In genomic region chr1:18716785-18717678, GRCh38 we compare ENCODE assay signal across 2 cellular contexts.
TF ChIP-seq lines count a peak whose summit lies in the region.

No MANE protein-coding gene starts in this region.

TF ChIP-seq in SK-N-SH treated with all-trans-retinoic acid at 6 μM for 48 hours, 23 proteins besides CTCF, POLR2A, EP300 and RAD21:
- TF ChIP-seq, protein P1, sequence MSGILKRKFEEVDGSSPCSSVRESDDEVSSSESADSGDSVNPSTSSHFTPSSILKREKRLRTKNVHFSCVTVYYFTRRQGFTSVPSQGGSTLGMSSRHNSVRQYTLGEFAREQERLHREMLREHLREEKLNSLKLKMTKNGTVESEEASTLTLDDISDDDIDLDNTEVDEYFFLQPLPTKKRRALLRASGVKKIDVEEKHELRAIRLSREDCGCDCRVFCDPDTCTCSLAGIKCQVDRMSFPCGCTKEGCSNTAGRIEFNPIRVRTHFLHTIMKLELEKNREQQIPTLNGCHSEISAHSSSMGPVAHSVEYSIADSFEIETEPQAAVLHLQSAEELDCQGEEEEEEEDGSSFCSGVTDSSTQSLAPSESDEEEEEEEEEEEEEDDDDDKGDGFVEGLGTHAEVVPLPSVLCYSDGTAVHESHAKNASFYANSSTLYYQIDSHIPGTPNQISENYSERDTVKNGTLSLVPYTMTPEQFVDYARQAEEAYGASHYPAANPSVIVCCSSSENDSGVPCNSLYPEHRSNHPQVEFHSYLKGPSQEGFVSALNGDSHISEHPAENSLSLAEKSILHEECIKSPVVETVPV (CRISPR knock-in tag; IDR thresholded peaks at IDR 0.05), result no peak
- TF ChIP-seq ESRRG (CRISPR knock-in tag; IDR thresholded peaks at IDR 0.05) (no peak), OSR1 (CRISPR knock-in tag; IDR thresholded peaks at IDR 0.05) (no peak), TCF4 (CRISPR knock-in tag; IDR thresholded peaks at IDR 0.05; ENCODE audit: borderline replicate concordance) (no peak), ISL1 (CRISPR knock-in tag; IDR thresholded peaks at IDR 0.05) (no peak), TOX (CRISPR knock-in tag; IDR thresholded peaks at IDR 0.05; ENCODE audit: borderline replicate concordance) (no peak), SNAI2 (CRISPR knock-in tag; IDR thresholded peaks at IDR 0.05) (no peak)
- TF ChIP-seq, protein P2, sequence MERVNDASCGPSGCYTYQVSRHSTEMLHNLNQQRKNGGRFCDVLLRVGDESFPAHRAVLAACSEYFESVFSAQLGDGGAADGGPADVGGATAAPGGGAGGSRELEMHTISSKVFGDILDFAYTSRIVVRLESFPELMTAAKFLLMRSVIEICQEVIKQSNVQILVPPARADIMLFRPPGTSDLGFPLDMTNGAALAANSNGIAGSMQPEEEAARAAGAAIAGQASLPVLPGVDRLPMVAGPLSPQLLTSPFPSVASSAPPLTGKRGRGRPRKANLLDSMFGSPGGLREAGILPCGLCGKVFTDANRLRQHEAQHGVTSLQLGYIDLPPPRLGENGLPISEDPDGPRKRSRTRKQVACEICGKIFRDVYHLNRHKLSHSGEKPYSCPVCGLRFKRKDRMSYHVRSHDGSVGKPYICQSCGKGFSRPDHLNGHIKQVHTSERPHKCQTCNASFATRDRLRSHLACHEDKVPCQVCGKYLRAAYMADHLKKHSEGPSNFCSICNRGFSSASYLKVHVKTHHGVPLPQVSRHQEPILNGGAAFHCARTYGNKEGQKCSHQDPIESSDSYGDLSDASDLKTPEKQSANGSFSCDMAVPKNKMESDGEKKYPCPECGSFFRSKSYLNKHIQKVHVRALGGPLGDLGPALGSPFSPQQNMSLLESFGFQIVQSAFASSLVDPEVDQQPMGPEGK (CRISPR knock-in tag; IDR thresholded peaks at IDR 0.05; ENCODE audit: borderline replicate concordance), result no peak
- TF ChIP-seq, protein P3, sequence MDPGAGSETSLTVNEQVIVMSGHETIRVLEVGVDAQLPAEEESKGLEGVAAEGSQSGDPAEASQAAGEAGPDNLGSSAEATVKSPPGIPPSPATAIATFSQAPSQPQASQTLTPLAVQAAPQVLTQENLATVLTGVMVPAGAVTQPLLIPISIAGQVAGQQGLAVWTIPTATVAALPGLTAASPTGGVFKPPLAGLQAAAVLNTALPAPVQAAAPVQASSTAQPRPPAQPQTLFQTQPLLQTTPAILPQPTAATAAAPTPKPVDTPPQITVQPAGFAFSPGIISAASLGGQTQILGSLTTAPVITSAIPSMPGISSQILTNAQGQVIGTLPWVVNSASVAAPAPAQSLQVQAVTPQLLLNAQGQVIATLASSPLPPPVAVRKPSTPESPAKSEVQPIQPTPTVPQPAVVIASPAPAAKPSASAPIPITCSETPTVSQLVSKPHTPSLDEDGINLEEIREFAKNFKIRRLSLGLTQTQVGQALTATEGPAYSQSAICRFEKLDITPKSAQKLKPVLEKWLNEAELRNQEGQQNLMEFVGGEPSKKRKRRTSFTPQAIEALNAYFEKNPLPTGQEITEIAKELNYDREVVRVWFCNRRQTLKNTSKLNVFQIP (CRISPR knock-in tag; IDR thresholded peaks at IDR 0.05; ENCODE audit: borderline replicate concordance, low read depth), result no peak

TF ChIP-seq in H1, 55 proteins besides CTCF, POLR2A, EP300 and RAD21 (continued from another document):
- TF ChIP-seq KDM4A (IDR thresholded peaks at IDR 0.05; ENCODE audit: low read depth, low read length, severe bottlenecking) (peak; percentile 68), SUZ12 (IDR thresholded peaks at IDR 0.05; ENCODE audit: low read length) (peak; percentile 72)
